In the genomic region with DNA sequence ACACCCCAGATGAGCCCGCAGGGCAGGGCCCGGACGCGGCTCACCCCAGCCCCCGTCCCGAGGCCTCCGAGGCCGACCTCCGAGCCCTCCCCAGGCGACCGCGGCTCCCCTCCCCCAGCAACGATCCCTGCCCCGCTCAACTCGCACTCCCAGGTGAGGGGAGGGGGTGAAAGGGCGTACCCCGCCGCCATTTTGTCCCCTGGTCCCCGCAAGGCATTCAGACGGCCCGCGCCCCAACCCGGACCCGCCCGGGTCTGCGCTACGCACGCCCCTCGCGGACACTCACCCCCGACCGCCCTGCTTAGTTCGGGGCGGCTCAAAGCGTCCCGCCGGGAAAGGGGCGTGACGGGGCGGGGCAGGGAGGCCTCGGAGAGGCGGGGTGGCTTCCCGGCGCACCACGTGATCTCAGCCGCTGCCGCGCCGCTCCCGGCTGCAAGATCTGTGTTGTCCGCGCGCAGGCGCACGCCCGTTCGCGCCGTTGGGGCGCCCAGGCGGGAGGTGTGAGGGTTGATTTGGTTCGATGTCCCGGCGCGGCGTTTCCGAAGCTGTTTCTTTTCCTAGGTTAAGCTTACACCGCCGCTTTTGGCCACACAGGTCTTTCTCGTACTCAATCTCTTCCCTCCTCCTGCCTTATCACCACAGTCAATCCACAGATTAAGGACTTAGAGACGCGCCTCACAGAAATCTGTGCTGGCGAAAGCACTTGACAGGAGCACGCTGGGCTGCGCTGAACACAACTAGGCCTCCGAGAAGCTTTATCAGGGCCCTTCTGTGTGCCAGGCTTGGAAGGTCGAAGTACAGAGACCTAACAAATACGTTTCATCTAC, we compare ENCODE assay signal across 1 cellular context.
TF ChIP-seq lines count a peak whose summit lies in the region.

A gene with protein sequence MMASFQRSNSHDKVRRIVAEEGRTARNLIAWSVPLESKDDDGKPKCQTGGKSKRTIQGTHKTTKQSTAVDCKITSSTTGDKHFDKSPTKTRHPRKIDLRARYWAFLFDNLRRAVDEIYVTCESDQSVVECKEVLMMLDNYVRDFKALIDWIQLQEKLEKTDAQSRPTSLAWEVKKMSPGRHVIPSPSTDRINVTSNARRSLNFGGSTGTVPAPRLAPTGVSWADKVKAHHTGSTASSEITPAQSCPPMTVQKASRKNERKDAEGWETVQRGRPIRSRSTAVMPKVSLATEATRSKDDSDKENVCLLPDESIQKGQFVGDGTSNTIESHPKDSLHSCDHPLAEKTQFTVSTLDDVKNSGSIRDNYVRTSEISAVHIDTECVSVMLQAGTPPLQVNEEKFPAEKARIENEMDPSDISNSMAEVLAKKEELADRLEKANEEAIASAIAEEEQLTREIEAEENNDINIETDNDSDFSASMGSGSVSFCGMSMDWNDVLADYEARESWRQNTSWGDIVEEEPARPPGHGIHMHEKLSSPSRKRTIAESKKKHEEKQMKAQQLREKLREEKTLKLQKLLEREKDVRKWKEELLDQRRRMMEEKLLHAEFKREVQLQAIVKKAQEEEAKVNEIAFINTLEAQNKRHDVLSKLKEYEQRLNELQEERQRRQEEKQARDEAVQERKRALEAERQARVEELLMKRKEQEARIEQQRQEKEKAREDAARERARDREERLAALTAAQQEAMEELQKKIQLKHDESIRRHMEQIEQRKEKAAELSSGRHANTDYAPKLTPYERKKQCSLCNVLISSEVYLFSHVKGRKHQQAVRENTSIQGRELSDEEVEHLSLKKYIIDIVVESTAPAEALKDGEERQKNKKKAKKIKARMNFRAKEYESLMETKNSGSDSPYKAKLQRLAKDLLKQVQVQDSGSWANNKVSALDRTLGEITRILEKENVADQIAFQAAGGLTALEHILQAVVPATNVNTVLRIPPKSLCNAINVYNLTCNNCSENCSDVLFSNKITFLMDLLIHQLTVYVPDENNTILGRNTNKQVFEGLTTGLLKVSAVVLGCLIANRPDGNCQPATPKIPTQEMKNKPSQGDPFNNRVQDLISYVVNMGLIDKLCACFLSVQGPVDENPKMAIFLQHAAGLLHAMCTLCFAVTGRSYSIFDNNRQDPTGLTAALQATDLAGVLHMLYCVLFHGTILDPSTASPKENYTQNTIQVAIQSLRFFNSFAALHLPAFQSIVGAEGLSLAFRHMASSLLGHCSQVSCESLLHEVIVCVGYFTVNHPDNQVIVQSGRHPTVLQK (N-terminal part only) (minus strand): TSS at position 328 of the 827 bp plus-strand sequence. CDS start 21,523 bp downstream, outside the sequence.

TF ChIP-seq in HepG2, 621 proteins besides CTCF, POLR2A, EP300 and RAD21 (continued from another document and continues in another):
- TF ChIP-seq GATA4 (IDR thresholded peaks at IDR 0.05; ENCODE audit: borderline replicate concordance, low read depth) (peak; percentile 13; the same call in 1 of the 2 replicates), ZNF570 (CRISPR knock-in tag; IDR thresholded peaks at IDR 0.05; ENCODE audit: borderline replicate concordance) (peak; percentile 89), ZNF512B (CRISPR knock-in tag; IDR thresholded peaks at IDR 0.05; ENCODE audit: borderline replicate concordance) (no peak; the same call in 1 of the 2 replicates), ZNF460 (CRISPR knock-in tag; IDR thresholded peaks at IDR 0.05; ENCODE audit: borderline replicate concordance) (no peak; the same call in 1 of the 2 replicates), YEATS2 (CRISPR knock-in tag; IDR thresholded peaks at IDR 0.05; ENCODE audit: borderline replicate concordance) (peak; percentile 68; the same call in 1 of the 2 replicates), ZSCAN21 (CRISPR knock-in tag; IDR thresholded peaks at IDR 0.05; ENCODE audit: borderline replicate concordance) (peak; percentile 86), ZNF3 (CRISPR knock-in tag; IDR thresholded peaks at IDR 0.05) (no peak), CREB1 (IDR thresholded peaks at IDR 0.05) (no peak), CREB1 (CRISPR knock-in tag; IDR thresholded peaks at IDR 0.05) (no peak), ZNF350 (CRISPR knock-in tag; IDR thresholded peaks at IDR 0.05; ENCODE audit: borderline replicate concordance, low read depth) (peak; percentile 81; the same call in 1 of the 2 replicates), ARNT2 (CRISPR knock-in tag; IDR thresholded peaks at IDR 0.05; ENCODE audit: low read depth) (peak; percentile 97), LBX2 (CRISPR knock-in tag; IDR thresholded peaks at IDR 0.05; ENCODE audit: borderline replicate concordance) (peak; percentile 83; the same call in 1 of the 2 replicates), CREBL2 (CRISPR knock-in tag; IDR thresholded peaks at IDR 0.05; ENCODE audit: borderline replicate concordance) (peak; percentile 84; the same call in 1 of the 2 replicates), PAWR (CRISPR knock-in tag; IDR thresholded peaks at IDR 0.05; ENCODE audit: borderline replicate concordance) (peak; percentile 95; the same call in 1 of the 2 replicates), CHD2 (IDR thresholded peaks at IDR 0.05; ENCODE audit: low read depth, low read length) (no peak), ZMYM4 (CRISPR knock-in tag; IDR thresholded peaks at IDR 0.05) (peak; percentile 72), FLYWCH1 (CRISPR knock-in tag; IDR thresholded peaks at IDR 0.05) (0 out of 2 replicates have a peak, but pooled peaks have one; percentile 85), ZNF776 (CRISPR knock-in tag; IDR thresholded peaks at IDR 0.05) (peak; percentile 90), ARID5B (CRISPR knock-in tag; IDR thresholded peaks at IDR 0.05) (peak; percentile 70), ZNF367 (CRISPR knock-in tag; IDR thresholded peaks at IDR 0.05; ENCODE audit: borderline replicate concordance) (peak; percentile 92; the same call in 1 of the 2 replicates), ZNF556 (CRISPR knock-in tag; IDR thresholded peaks at IDR 0.05; ENCODE audit: borderline replicate concordance) (peak; percentile 90)
- TF ChIP-seq, protein P1, sequence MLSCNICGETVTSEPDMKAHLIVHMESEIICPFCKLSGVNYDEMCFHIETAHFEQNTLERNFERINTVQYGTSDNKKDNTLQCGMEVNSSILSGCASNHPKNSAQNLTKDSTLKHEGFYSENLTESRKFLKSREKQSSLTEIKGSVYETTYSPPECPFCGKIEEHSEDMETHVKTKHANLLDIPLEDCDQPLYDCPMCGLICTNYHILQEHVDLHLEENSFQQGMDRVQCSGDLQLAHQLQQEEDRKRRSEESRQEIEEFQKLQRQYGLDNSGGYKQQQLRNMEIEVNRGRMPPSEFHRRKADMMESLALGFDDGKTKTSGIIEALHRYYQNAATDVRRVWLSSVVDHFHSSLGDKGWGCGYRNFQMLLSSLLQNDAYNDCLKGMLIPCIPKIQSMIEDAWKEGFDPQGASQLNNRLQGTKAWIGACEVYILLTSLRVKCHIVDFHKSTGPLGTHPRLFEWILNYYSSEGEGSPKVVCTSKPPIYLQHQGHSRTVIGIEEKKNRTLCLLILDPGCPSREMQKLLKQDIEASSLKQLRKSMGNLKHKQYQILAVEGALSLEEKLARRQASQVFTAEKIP (CRISPR knock-in tag; IDR thresholded peaks at IDR 0.05; ENCODE audit: borderline replicate concordance): no peak
- TF ChIP-seq, protein P2, sequence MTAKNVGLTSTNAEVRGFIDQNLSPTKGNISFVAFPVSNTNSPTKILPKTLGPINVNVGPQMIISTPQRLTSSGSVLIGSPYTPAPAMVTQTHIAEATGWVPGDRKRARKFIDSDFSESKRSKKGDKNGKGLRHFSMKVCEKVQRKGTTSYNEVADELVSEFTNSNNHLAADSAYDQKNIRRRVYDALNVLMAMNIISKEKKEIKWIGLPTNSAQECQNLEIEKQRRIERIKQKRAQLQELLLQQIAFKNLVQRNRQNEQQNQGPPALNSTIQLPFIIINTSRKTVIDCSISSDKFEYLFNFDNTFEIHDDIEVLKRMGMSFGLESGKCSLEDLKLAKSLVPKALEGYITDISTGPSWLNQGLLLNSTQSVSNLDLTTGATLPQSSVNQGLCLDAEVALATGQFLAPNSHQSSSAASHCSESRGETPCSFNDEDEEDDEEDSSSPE (CRISPR knock-in tag; IDR thresholded peaks at IDR 0.05): peak; percentile 98
- TF ChIP-seq, protein P3, sequence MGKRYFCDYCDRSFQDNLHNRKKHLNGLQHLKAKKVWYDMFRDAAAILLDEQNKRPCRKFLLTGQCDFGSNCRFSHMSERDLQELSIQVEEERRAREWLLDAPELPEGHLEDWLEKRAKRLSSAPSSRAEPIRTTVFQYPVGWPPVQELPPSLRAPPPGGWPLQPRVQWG (CRISPR knock-in tag; IDR thresholded peaks at IDR 0.05; ENCODE audit: borderline replicate concordance, low read depth): no peak
- TF ChIP-seq, protein P4, sequence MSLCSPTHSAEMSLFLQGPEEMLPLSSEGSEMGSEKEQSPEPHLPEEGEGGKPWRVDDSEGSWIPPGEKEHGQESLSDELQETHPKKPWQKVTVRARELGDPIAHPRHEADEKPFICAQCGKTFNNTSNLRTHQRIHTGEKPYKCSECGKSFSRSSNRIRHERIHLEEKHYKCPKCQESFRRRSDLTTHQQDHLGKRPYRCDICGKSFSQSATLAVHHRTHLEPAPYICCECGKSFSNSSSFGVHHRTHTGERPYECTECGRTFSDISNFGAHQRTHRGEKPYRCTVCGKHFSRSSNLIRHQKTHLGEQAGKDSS (CRISPR knock-in tag; IDR thresholded peaks at IDR 0.05; ENCODE audit: borderline replicate concordance, low read depth): peak; percentile 92
- TF ChIP-seq, protein P5, sequence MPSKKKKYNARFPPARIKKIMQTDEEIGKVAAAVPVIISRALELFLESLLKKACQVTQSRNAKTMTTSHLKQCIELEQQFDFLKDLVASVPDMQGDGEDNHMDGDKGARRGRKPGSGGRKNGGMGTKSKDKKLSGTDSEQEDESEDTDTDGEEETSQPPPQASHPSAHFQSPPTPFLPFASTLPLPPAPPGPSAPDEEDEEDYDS (CRISPR knock-in tag; IDR thresholded peaks at IDR 0.05): peak; percentile 38; the same call in 1 of the 2 replicates
- TF ChIP-seq, protein P6, sequence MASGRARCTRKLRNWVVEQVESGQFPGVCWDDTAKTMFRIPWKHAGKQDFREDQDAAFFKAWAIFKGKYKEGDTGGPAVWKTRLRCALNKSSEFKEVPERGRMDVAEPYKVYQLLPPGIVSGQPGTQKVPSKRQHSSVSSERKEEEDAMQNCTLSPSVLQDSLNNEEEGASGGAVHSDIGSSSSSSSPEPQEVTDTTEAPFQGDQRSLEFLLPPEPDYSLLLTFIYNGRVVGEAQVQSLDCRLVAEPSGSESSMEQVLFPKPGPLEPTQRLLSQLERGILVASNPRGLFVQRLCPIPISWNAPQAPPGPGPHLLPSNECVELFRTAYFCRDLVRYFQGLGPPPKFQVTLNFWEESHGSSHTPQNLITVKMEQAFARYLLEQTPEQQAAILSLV (CRISPR knock-in tag; IDR thresholded peaks at IDR 0.05; ENCODE audit: borderline replicate concordance): peak; percentile 96
- TF ChIP-seq, protein P7, sequence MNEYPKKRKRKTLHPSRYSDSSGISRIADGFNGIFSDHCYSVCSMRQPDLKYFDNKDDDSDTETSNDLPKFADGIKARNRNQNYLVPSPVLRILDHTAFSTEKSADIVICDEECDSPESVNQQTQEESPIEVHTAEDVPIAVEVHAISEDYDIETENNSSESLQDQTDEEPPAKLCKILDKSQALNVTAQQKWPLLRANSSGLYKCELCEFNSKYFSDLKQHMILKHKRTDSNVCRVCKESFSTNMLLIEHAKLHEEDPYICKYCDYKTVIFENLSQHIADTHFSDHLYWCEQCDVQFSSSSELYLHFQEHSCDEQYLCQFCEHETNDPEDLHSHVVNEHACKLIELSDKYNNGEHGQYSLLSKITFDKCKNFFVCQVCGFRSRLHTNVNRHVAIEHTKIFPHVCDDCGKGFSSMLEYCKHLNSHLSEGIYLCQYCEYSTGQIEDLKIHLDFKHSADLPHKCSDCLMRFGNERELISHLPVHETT (CRISPR knock-in tag; conservative IDR thresholded peaks at IDR 0.05): no peak; the same call in none of the 2 replicates
